In the genomic region with DNA sequence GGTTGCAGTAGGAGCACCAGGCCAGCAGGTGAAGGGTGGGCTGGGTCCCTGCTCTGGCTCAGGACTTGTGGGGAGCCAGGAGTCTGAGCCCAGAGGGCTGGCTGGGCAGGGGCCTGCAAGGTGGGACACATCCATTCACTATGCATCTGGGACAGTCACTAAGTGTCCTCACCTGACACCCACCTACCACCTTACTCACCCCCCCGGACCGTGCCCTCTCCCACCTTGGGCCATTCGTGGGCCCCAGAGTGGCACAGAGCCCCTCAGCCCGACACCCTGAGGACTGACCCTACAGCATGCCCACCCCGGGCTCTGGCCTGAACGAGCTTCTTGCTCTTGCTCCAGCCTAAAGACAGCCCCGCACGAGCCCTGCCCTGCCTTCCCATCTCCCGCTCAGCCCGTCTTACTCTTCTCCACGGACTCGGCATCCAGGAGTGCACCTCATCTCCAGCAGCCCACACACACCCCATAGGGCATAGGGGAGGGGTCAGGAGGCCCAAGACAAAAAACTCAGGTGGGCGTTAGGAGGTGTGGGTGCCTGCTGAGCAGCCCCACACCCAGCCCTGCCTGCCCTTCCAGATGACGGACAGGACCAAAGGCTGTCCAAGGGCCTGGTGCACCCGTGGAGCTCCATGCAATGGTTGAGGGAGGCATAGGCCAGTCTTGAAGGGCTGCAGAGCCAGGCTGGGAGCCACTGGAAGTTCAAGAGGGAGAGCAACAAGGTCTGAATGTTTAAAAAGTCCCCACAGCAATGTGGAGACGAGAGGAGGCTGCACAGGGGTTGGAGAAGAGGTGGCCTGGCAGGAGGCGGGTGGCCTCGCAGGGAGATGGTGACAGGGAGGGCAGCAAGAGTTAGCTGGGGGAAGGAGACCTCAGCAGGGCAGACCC, we compare ENCODE assay signal across 2 cellular contexts.
TF ChIP-seq lines count a peak whose summit lies in the region.

No MANE protein-coding gene starts in this region.

TF ChIP-seq in IMR-90, 13 proteins besides CTCF, POLR2A, EP300 and RAD21:
- no peak for TF ChIP-seq NFE2L2 (IDR thresholded peaks at IDR 0.05; ENCODE audit: low read depth, low read length)
TF ChIP-seq in IMR-90: peak in this region for 0.

TF ChIP-seq in HepG2, 621 proteins besides CTCF, POLR2A, EP300 and RAD21:
- TF ChIP-seq, protein P1, sequence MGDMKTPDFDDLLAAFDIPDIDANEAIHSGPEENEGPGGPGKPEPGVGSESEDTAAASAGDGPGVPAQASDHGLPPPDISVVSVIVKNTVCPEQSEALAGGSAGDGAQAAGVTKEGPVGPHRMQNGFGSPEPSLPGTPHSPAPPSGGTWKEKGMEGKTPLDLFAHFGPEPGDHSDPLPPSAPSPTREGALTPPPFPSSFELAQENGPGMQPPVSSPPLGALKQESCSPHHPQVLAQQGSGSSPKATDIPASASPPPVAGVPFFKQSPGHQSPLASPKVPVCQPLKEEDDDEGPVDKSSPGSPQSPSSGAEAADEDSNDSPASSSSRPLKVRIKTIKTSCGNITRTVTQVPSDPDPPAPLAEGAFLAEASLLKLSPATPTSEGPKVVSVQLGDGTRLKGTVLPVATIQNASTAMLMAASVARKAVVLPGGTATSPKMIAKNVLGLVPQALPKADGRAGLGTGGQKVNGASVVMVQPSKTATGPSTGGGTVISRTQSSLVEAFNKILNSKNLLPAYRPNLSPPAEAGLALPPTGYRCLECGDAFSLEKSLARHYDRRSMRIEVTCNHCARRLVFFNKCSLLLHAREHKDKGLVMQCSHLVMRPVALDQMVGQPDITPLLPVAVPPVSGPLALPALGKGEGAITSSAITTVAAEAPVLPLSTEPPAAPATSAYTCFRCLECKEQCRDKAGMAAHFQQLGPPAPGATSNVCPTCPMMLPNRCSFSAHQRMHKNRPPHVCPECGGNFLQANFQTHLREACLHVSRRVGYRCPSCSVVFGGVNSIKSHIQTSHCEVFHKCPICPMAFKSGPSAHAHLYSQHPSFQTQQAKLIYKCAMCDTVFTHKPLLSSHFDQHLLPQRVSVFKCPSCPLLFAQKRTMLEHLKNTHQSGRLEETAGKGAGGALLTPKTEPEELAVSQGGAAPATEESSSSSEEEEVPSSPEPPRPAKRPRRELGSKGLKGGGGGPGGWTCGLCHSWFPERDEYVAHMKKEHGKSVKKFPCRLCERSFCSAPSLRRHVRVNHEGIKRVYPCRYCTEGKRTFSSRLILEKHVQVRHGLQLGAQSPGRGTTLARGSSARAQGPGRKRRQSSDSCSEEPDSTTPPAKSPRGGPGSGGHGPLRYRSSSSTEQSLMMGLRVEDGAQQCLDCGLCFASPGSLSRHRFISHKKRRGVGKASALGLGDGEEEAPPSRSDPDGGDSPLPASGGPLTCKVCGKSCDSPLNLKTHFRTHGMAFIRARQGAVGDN (CRISPR knock-in tag; IDR thresholded peaks at IDR 0.05), result 0 out of 2 replicates have a peak, but pooled peaks have one; percentile 14
- TF ChIP-seq U2AF1 (optimal IDR thresholded peaks at IDR 0.05; ENCODE audit: low read depth, low read length), result no peak
TF ChIP-seq in HepG2: peak in this region for 1.
